In the genomic region with DNA sequence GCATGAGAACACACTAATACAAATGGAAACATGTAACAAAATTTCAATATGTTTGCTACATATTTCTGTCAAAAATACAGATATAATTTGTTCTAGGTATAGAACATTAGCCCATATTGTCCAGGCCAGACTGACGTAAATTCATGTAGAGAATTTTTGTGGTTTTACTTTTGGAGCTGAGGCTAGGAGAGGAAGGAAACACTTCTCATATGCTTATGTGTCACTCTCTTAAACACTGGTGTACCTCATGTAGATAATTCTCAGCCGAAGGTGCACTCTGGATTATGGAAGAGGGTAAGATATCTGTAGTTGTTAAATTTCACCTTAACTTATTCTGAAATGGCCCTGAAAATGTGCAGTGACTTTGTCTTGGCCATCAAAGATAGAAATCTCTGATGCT, we compare ENCODE assay signal across 30 cellular contexts.
"Had no signal": no experiment of that assay in that cellular context is flagged by ENCODE, and none has a peak within 500 bp of the region (broad histone marks: within the 10 kb centered on the region; RNA-seq: fewer than 3 reads in every experiment).

No MANE protein-coding gene starts in this region.

- H3K4me3 Mint-ChIP-seq: activated CD8-positive, alpha-beta memory T cell treated with anti-CD3 and anti-CD28 coated beads, Interleukin-2, amount 10 ng/mL, durations not matched to agents 7 days and 5 days; activated CD8-positive, alpha-beta T cell treated with anti-CD3 and anti-CD28 coated beads, Interleukin-2, amount 10 ng/mL, durations not matched to agents 7 days and 5 days; activated naive CD4-positive, alpha-beta T cell treated with anti-CD3 and anti-CD28 coated beads, Interleukin-2, amount 50 U/mL, for 24 hours; activated naive CD8-positive, alpha-beta T cell treated with anti-CD3 and anti-CD28 coated beads, Interleukin-2, amount 50 U/mL, for 24 hours; central memory CD8-positive, alpha-beta T cell; nephron; stimulated activated effector memory CD8-positive, alpha-beta T cell treated with anti-CD3 and anti-CD28 coated beads, Interleukin-12 subunit alpha, Interleukin-12 subunit beta, amount 100 ng/mL, for 72 hours; T-helper 1 cell treated with Interleukin-12 subunit alpha and Interleukin-12 subunit beta and Interleukin-4 antibody, amounts not matched to agents 30 μg/mL and 1 μg/mL, for 36 hours had no signal

- H3K4me1 Mint-ChIP-seq: activated CD8-positive, alpha-beta memory T cell treated with anti-CD3 and anti-CD28 coated beads, Interleukin-2, amount 10 ng/mL, durations not matched to agents 7 days and 5 days; activated naive CD4-positive, alpha-beta T cell treated with anti-CD3 and anti-CD28 coated beads, Interleukin-2, amount 50 U/mL, for 24 hours; central memory CD8-positive, alpha-beta T cell; nephron; stimulated activated effector memory CD8-positive, alpha-beta T cell treated with anti-CD3 and anti-CD28 coated beads, Interleukin-12 subunit alpha, Interleukin-12 subunit beta, amount 100 ng/mL, for 72 hours had no signal

- H3K27ac ChIP-seq: esophagus muscularis mucosa, foreskin keratinocyte, heart left ventricle, left lung, lower lobe of right lung, right lobe of liver, stomach, suprapubic skin, tibial artery, upper lobe of right lung had no signal

- H3K9me3 ChIP-seq: esophagus muscularis mucosa, lower lobe of right lung, right lobe of liver, suprapubic skin, tibial artery, upper lobe of right lung had no signal

- DNase-seq: activated CD4-positive, alpha-beta T cell treated with anti-CD3 and anti-CD28 coated beads, Interleukin-2, amount 50 U/mL, for 1 hour; activated CD4-positive, CD25-positive, alpha-beta regulatory T cell treated with anti-CD3 and anti-CD28 coated beads, Interleukin-2, amount 50 U/mL, for 72 hours; activated CD8-positive, alpha-beta memory T cell treated with anti-CD3 and anti-CD28 coated beads, Interleukin-2, amount 10 ng/mL, durations not matched to agents 7 days and 5 days; activated CD8-positive, alpha-beta T cell treated with anti-CD3 and anti-CD28 coated beads, Interleukin-2, amount 10 ng/mL, durations not matched to agents 7 days and 5 days; activated naive CD8-positive, alpha-beta T cell treated with anti-CD3 and anti-CD28 coated beads, Interleukin-2, amount 50 U/mL, for 24 hours; activated T-cell treated with anti-CD3 and anti-CD28 coated beads, Interleukin-2, amount 50 U/mL, for 48 hours; amygdala; dermis blood vessel endothelial cell; effector CD4-positive, alpha-beta T cell; foreskin keratinocyte; heart left ventricle; left lung; lower lobe of right lung; mucosa of descending colon; posterior cingulate gyrus; right lobe of liver; stimulated activated CD4-positive, alpha-beta T cell treated with anti-CD3 and anti-CD28 coated beads, Interleukin-12 subunit alpha, Interleukin-12 subunit beta, amount 100 ng/mL, for 4 hours; stimulated activated CD4-positive, alpha-beta T cell treated with anti-CD3 and anti-CD28 coated beads, Interleukin-4, amount 100 ng/mL, for 1 hour; stomach; T1000; tibial artery; upper lobe of right lung had no signal

- H3K9me3 Mint-ChIP-seq: activated naive CD4-positive, alpha-beta T cell treated with anti-CD3 and anti-CD28 coated beads, Interleukin-2, amount 50 U/mL, for 24 hours had no signal

- H3K36me3 Mint-ChIP-seq: activated CD8-positive, alpha-beta memory T cell treated with anti-CD3 and anti-CD28 coated beads, Interleukin-2, amount 10 ng/mL, durations not matched to agents 7 days and 5 days; activated naive CD4-positive, alpha-beta T cell treated with anti-CD3 and anti-CD28 coated beads, Interleukin-2, amount 50 U/mL, for 24 hours; stimulated activated effector memory CD8-positive, alpha-beta T cell treated with anti-CD3 and anti-CD28 coated beads, Interleukin-12 subunit alpha, Interleukin-12 subunit beta, amount 100 ng/mL, for 72 hours had no signal

- H3K27me3 Mint-ChIP-seq: activated CD8-positive, alpha-beta memory T cell treated with anti-CD3 and anti-CD28 coated beads, Interleukin-2, amount 10 ng/mL, durations not matched to agents 7 days and 5 days; activated naive CD4-positive, alpha-beta T cell treated with anti-CD3 and anti-CD28 coated beads, Interleukin-2, amount 50 U/mL, for 24 hours; activated naive CD8-positive, alpha-beta T cell treated with anti-CD3 and anti-CD28 coated beads, Interleukin-2, amount 50 U/mL, for 24 hours; central memory CD8-positive, alpha-beta T cell had no signal

- H3K4me3 ChIP-seq: esophagus muscularis mucosa, heart left ventricle, left lung, lower lobe of right lung, mucosa of descending colon, right lobe of liver, stomach, suprapubic skin, tibial artery, upper lobe of right lung had no signal

- H3K27ac Mint-ChIP-seq: activated CD8-positive, alpha-beta memory T cell treated with anti-CD3 and anti-CD28 coated beads, Interleukin-2, amount 10 ng/mL, durations not matched to agents 7 days and 5 days; activated CD8-positive, alpha-beta T cell treated with anti-CD3 and anti-CD28 coated beads, Interleukin-2, amount 10 ng/mL, durations not matched to agents 7 days and 5 days; activated naive CD4-positive, alpha-beta T cell treated with anti-CD3 and anti-CD28 coated beads, Interleukin-2, amount 50 U/mL, for 24 hours; activated naive CD8-positive, alpha-beta T cell treated with anti-CD3 and anti-CD28 coated beads, Interleukin-2, amount 50 U/mL, for 24 hours; activated T-helper 2 cell treated with anti-CD3 and anti-CD28 coated beads, Interferon-gamma antibody, Interleukin-2, Interleukin-4, amounts not matched to agents 10 μg/mL and 5 μg/mL and 100 μg/mL, durations not matched to agents 14 hours and 24 hours and 36 hours; nephron; stimulated activated effector memory CD8-positive, alpha-beta T cell treated with anti-CD3 and anti-CD28 coated beads, Interleukin-12 subunit alpha, Interleukin-12 subunit beta, amount 100 ng/mL, for 72 hours; T-helper 1 cell treated with Interleukin-12 subunit alpha and Interleukin-12 subunit beta and Interleukin-4 antibody, amounts not matched to agents 30 μg/mL and 1 μg/mL, for 36 hours had no signal

- H3K27me3 ChIP-seq: esophagus muscularis mucosa, foreskin keratinocyte, heart left ventricle, left lung, right lobe of liver, stomach, suprapubic skin, tibial artery, upper lobe of right lung had no signal

- H3K36me3 ChIP-seq: esophagus muscularis mucosa, heart left ventricle, left lung, lower lobe of right lung, right lobe of liver, stomach, suprapubic skin, tibial artery, upper lobe of right lung had no signal

- H3K4me1 ChIP-seq: esophagus muscularis mucosa, foreskin keratinocyte, heart left ventricle, left lung, lower lobe of right lung, right lobe of liver, stomach, suprapubic skin, tibial artery, upper lobe of right lung had no signal

- ATAC-seq: activated CD8-positive, alpha-beta memory T cell treated with anti-CD3 and anti-CD28 coated beads, Interleukin-2, amount 10 ng/mL, durations not matched to agents 7 days and 5 days; activated CD8-positive, alpha-beta T cell treated with anti-CD3 and anti-CD28 coated beads, Interleukin-2, amount 10 ng/mL, durations not matched to agents 7 days and 5 days; activated naive CD8-positive, alpha-beta T cell treated with anti-CD3 and anti-CD28 coated beads, Interleukin-2, amount 50 U/mL, for 24 hours; foreskin keratinocyte; heart left ventricle; left lung; lower lobe of right lung; mucosa of descending colon; right lobe of liver; stimulated activated effector memory CD8-positive, alpha-beta T cell treated with anti-CD3 and anti-CD28 coated beads, Interleukin-12 subunit alpha, Interleukin-12 subunit beta, amount 100 ng/mL, for 72 hours; upper lobe of right lung had no signal
